ENCODE assay signal across 8 cellular contexts in the genomic region with DNA sequence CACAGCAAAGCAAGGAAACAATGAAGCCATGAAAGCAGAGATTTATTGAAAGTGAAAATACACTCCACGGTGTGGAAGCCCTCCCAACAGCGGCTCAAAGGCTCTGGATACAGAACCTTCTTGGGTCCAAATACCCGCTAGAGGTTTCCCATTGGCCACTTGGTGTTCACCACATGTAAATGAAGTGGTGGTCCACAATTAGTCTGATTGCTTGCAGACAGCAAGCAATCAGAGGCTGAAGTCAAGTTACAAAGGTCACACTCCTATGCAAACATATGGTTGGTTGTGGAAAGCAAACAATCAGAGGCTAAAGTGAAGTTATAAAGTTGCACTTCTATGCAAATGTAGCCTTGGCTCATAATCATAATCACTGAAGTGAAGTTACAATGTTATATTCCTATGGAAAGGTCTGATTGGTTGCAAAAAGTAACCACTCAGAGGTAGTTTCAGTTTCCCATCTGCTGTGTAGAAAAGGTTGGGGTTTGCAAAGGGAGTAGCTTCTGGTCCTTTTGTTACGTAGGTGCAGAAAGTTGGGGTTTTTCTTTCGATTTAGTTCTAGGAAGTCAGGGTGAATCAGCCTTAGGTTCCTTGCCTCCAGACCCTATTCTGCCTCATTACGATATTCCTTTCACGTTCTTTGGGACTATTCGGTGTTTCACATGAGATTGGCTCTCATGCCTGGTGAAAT. TPM values are rescaled to one million over a fixed set of nuclear protein-coding genes. Genes with fewer than 3 reads are reported as not detected.
DNase-seq lines count a peak whose midpoint lies in the region; ATAC-seq, FAIRE-seq and TF ChIP-seq lines count a peak whose summit lies in the region.

No MANE protein-coding gene starts in this region.

- no peaks in the 10 kb centered on the region for H3K9me3 ChIP-seq in pancreas
- no peaks in the 10 kb centered on the region for H3K9me3 ChIP-seq in uterus

- H3K27me3 ChIP-seq in pancreas (no peaks in the 10 kb centered on the region), uterus (no peaks in the 10 kb centered on the region)

- ATAC-seq in GM18907 (IDR thresholded peaks at IDR 0.05; ENCODE audit: unreplicated experiment) = peak; percentile 95
- peak; percentile 84 for ATAC-seq in HG03097 (IDR thresholded peaks at IDR 0.05; ENCODE audit: low FRiP score, unreplicated experiment)
- ATAC-seq in activated CD4-positive, CD25-positive, alpha-beta regulatory T cell treated with anti-CD3 and anti-CD28 coated beads, Interleukin-2, amount 50 U/mL, for 24 hours = peak; percentile 96 to 99
- peak in 3 of 4 donors; percentile 35 to 44 (median 43) for ATAC-seq in pancreas

- no peak for TF ChIP-seq CTCF in 22Rv1 (IDR thresholded peaks at IDR 0.05)
- no peak for TF ChIP-seq CTCF in pancreas (IDR thresholded peaks at IDR 0.05)
- TF ChIP-seq CTCF in uterus (IDR thresholded peaks at IDR 0.05) = no peak

- H3K27ac ChIP-seq in 22Rv1 = peak overlapping the region; percentile 32
- no peak overlapping the region for H3K27ac ChIP-seq in pancreas
- no peak overlapping the region for H3K27ac ChIP-seq in uterus

- H3K36me3 ChIP-seq in pancreas (no peaks in the 10 kb centered on the region), uterus (no peaks in the 10 kb centered on the region)

- no peak overlapping the region for H3K4me3 ChIP-seq in pancreas
- H3K4me3 ChIP-seq in uterus = no peak overlapping the region

- no peak for DNase-seq in pancreas
- DNase-seq in NCI-H2107 treated with DMSO at 0.1 percent for 48 hours (lab: John Stamatoyannopoulos, UW; ENCODE audit: unreplicated experiment) = no peak
- no peak for DNase-seq in uterus
- DNase-seq in iPS-NIHi7 (ENCODE audit: extremely low spot score) = no peak

- intact Hi-C loops in pancreas (cut with DNase I) (no loop called here), uterus (cut with DNase I; ENCODE audit: low total_unique reads) (no loop called here)

- peak; percentile 76 for FAIRE-seq in pancreas (lab: Jason Lieb, UNC)

- 68 to 70% methylated on average over 8 of the region's 8 CpGs for WGBS in pancreas, 2 donors

- H3K4me1 ChIP-seq in pancreas (no peaks in the 10 kb centered on the region), uterus (no peaks in the 10 kb centered on the region)

- TF ChIP-seq POLR2A in uterus (IDR thresholded peaks at IDR 0.05) = no peak

RNA-seq across cellular contexts. Expression of a gene that starts 36.8 kb away (rescaled TPM):
- total RNA-seq in pancreas (10 to 100 TPM in 2 of 6 donors, 1 to 10 TPM in 4; 6.5 to 16.2 (median 8.7) TPM), uterus (10 to 100 TPM; 29.1 to 70.9 (median 31.8) TPM)
- polyA plus RNA-seq in pancreas = 10 to 100 TPM in 1 of 2 donors, 1 to 10 TPM in 1; 6.5 to 10.1 TPM

Comparison
In these comparisons a context has a peak if more than half of its experiments do, and no peak if none do; other contexts are left out.
1. ATAC-seq: peak in every context shown above with its lines; median percentile 98 in activated CD4-positive, CD25-positive, alpha-beta regulatory T cell treated with anti-CD3 and anti-CD28 coated beads, Interleukin-2, amount 50 U/mL, for 24 hours; 95 in GM18907; 84 in HG03097; 43 in pancreas.